ENCODE assay signal across 18 cellular contexts in genomic region chr2:763766-764525, GRCh38.
DNase-seq lines count a peak whose midpoint lies in the region; ATAC-seq and TF ChIP-seq lines count a peak whose summit lies in the region.
"Had no signal": no experiment of that assay in that cellular context is flagged by ENCODE, and none has a peak within 500 bp of the region (broad histone marks: within the 10 kb centered on the region; RNA-seq: fewer than 3 reads in every experiment).

No MANE protein-coding gene starts in this region.

- H3K9me3 ChIP-seq in RWPE2 (ENCODE audit: severe bottlenecking): no peaks in the 10 kb centered on the region
- H3K9me3 ChIP-seq in adrenal gland (replicated peaks in 1 of 3): no peaks in the 10 kb centered on the region

- TF ChIP-seq POLR2A in adrenal gland (IDR thresholded peaks at IDR 0.05): no peak

- H3K36me3 ChIP-seq in RWPE2 (ENCODE audit: low read depth): no peaks in the 10 kb centered on the region
- no peaks in the 10 kb centered on the region for H3K36me3 ChIP-seq in adrenal gland (replicated peaks in 1 of 2)

- no peak for TF ChIP-seq CTCF in AG09309 (IDR thresholded peaks at IDR 0.05; ENCODE audit: control insufficient read depth, insufficient read depth, low read depth, low read length, missing control alignments)
- no peak for TF ChIP-seq CTCF in RWPE2 (IDR thresholded peaks at IDR 0.05; ENCODE audit: poor library complexity, severe bottlenecking)
- TF ChIP-seq CTCF in coronary artery (IDR thresholded peaks at IDR 0.05): no peak
- no peak for TF ChIP-seq CTCF in adrenal gland (IDR thresholded peaks at IDR 0.05)

- H3K27me3 ChIP-seq in RWPE2 (ENCODE audit: insufficient read depth, poor library complexity, severe bottlenecking) (no peaks in the 10 kb centered on the region), adrenal gland (no peaks in the 10 kb centered on the region)

- intact Hi-C loops in adrenal gland (cut with DNase I): no loop called here

- no peak overlapping the region for H3K27ac ChIP-seq in RWPE2 (ENCODE audit: poor library complexity, severe bottlenecking)
- H3K27ac ChIP-seq in coronary artery: no peak overlapping the region
- H3K27ac ChIP-seq in adrenal gland: no peak overlapping the region
- H3K27ac ChIP-seq: SK-N-MC had no signal

- ATAC-seq in RWPE2 (ENCODE audit: low read depth): peak; percentile 61; the same call in 1 of the 3 replicates
- ATAC-seq in HG03139 (IDR thresholded peaks at IDR 0.05; ENCODE audit: unreplicated experiment): no peak
- ATAC-seq: right cardiac atrium had no signal

- H3K4me3 ChIP-seq in AG09309 (ENCODE audit: control insufficient read depth, low read depth, low read length) (no peak overlapping the region), RWPE2 (ENCODE audit: severe bottlenecking) (no peak overlapping the region), coronary artery (no peak overlapping the region), adrenal gland (no peak overlapping the region)
- H3K4me3 ChIP-seq: SK-N-MC had no signal

- WGBS in adrenal gland, 4 donors: 75 to 87% (median 83%) methylated on average over 13 to 16 of the region's 16 CpGs

- no peaks in the 10 kb centered on the region for H3K4me1 ChIP-seq in RWPE2 (ENCODE audit: insufficient read depth, poor library complexity, severe bottlenecking)
- H3K4me1 ChIP-seq in adrenal gland (replicated peaks in 1 of 2): no peaks in the 10 kb centered on the region

- DNase-seq in AG09309 (ENCODE audit: low read depth) (peak; percentile 10), GM04503 (ENCODE audit: low read depth) (peak; percentile 12), RWPE2 (ENCODE audit: low spot score) (no peak), kidney tubule cell (ENCODE audit: low spot score) (peak; percentile 47), coronary artery (ENCODE audit: low spot score) (no peak), adrenal gland (no peak), GDM1 (lab: John Stamatoyannopoulos, UW) (no peak)
- DNase-seq: activated CD4-positive, alpha-beta T cell treated with anti-CD3 and anti-CD28 coated beads, Interleukin-2, amount 50 U/mL, for 4 hours; activated naive CD4-positive, alpha-beta T cell; IMR-90; naive B cell; NCI-H2171 treated with DMSO at 0.1 percent for 48 hours; OCI-M1; right cardiac atrium; stimulated activated CD4-positive, alpha-beta T cell treated with anti-CD3 and anti-CD28 coated beads, Interleukin-15, amount 100 ng/mL, for 24 hours; T-helper 2 cell had no signal

Comparison
In these comparisons a context has a peak if more than half of its experiments do, and no peak if none do; other contexts are left out.
1. DNase-seq: peak in AG09309 (single experiment), GM04503 (single experiment) and kidney tubule cell (single experiment); none in RWPE2 (single experiment), coronary artery (single experiment), adrenal gland (0 of 7) and GDM1 (single experiment).